ENCODE assay signal across 8 cellular contexts in genomic region chr2:215311259-215311624, GRCh38. TPM values are rescaled to one million over a fixed set of nuclear protein-coding genes. Genes with fewer than 3 reads are reported as not detected.
A peak's percentile ranks its signal among the peaks of the same experiment; 100 is the strongest.
DNase-seq lines count a peak whose midpoint lies in the region; ATAC-seq, FAIRE-seq and TF ChIP-seq lines count a peak whose summit lies in the region.
"Not testable (repeated sequence)": the region's sequence is repeated elsewhere in the genome, so short reads cannot be mapped to it uniquely, and the experiment has no call there.

No MANE protein-coding gene starts in this region.

- TF ChIP-seq RAD21 in K562 (CRISPR knock-in tag; conservative IDR thresholded peaks at IDR 0.05 in 1 of 2, IDR thresholded peaks at IDR 0.05 in 1 of 2): not testable (repeated sequence)

- H3K4me3 ChIP-seq in HAP-1: peak overlapping the region; percentile 46
- peak overlapping the region; percentile 99 for H3K4me3 ChIP-seq in Loucy (ENCODE audit: low read length, poor library complexity, severe bottlenecking)
- H3K4me3 ChIP-seq in K562: peak overlapping the region; percentile 76
- H3K4me3 ChIP-seq in neuron (ENCODE audit: low read length): peak overlapping the region; percentile 37
- H3K4me3 ChIP-seq in testis: peak overlapping the region; percentile 73

- H3K9me1 ChIP-seq in K562 (ENCODE audit: control insufficient read depth, insufficient read depth, low read length): not testable (repeated sequence)

- WGBS in K562 (ENCODE audit: insufficient coverage, low coverage, missing lambda C conversion rate): 3% methylated on average over 5 of the region's 13 CpGs
- WGBS in testis, 2 donors: 23 to 34% methylated on average over 13 of the region's 13 CpGs

- H3K27me3 ChIP-seq in HAP-1 (ENCODE audit: low read depth); Loucy (ENCODE audit: insufficient read depth, low read length, poor library complexity, severe bottlenecking); K562 (ENCODE audit: control insufficient read depth in 2 of 2, insufficient read depth in 2 of 2, low read length in 2 of 2); neuron (ENCODE audit: insufficient read depth, low read length); testis: not testable (repeated sequence)

- not testable (repeated sequence) for TF ChIP-seq CTCF in Loucy (conservative IDR thresholded peaks at IDR 0.05; ENCODE audit: low read length); VCaP (conservative IDR thresholded peaks at IDR 0.05); K562 (IDR thresholded peaks at IDR 0.05 in 2 of 3, conservative IDR thresholded peaks at IDR 0.05 in 1 of 3; ENCODE audit: insufficient read depth in 2 of 3, low read depth in 1 of 3, low read length in 3 of 3); testis (IDR thresholded peaks at IDR 0.05)

- POLR2A ChIA-PET in K562 (lab: Yijun Ruan, JAX): interaction anchor here (0.9 to 1.6 kb wide), 5 partner anchors 8 to 123 kb away, joined by 3 to 8 read pairs (median 4); no protein-coding TSS in a partner anchor

- not testable (repeated sequence) for BruUV-seq in K562 (replicated peaks; lab: Mats Ljungman, UMichigan)

- DNase-seq in DMS53 (lab: John Stamatoyannopoulos, UW) (peak; percentile 47), HAP-1 (ENCODE audit: low spot score in 2 of 2) (peak in 1 of 2 experiments; percentile 26), testis (peak; percentile 19)
- not testable (repeated sequence) for DNase-seq in K562 (ENCODE audit: extremely low read depth in 1 of 4, low spot score in 3 of 4); left cardiac atrium

- H3K4me1 ChIP-seq in HAP-1 (peaks cover 14% of the 10 kb centered on the region), Loucy (ENCODE audit: insufficient read depth, low read length, poor library complexity, severe bottlenecking) (peaks cover 21% of the 10 kb centered on the region), K562 (replicated peaks in 1 of 2; ENCODE audit: control insufficient read depth in 2 of 2, insufficient read depth in 2 of 2, low read length in 2 of 2) (peaks cover 0 to 13% of the 10 kb centered on the region in 2 experiments; a peak in 4 of 5 replicates)
- H3K4me1 ChIP-seq in neuron (ENCODE audit: insufficient read depth, low read length); testis: not testable (repeated sequence)

- TF ChIP-seq EP300 in K562 (IDR thresholded peaks at IDR 0.05; ENCODE audit: low read length): not testable (repeated sequence)

- H3K4me2 ChIP-seq in Loucy (ENCODE audit: low read depth, low read length, poor library complexity, severe bottlenecking): peak overlapping the region; percentile 67
- peak overlapping the region; percentile 82 for H3K4me2 ChIP-seq in K562 (ENCODE audit: insufficient read depth, low read length)

- H3K79me2 ChIP-seq in Loucy (ENCODE audit: insufficient read depth, low read length): peaks cover 64% of the 10 kb centered on the region
- peaks cover 61% of the 10 kb centered on the region for H3K79me2 ChIP-seq in K562 (ENCODE audit: control insufficient read depth, insufficient read depth, low read length)

- H3K9me2 ChIP-seq in Loucy (replicated peaks; ENCODE audit: low read depth, low read length): not testable (repeated sequence)

- not testable (repeated sequence) for H3K9me3 ChIP-seq in HAP-1; Loucy (ENCODE audit: insufficient read depth, low read depth, low read length); K562 (replicated peaks; ENCODE audit: control insufficient read depth, insufficient read depth, low read depth, low read length); neuron (ENCODE audit: low read length); testis

- H2AFZ ChIP-seq in Loucy (ENCODE audit: low read length) (peak overlapping the region; percentile 93), K562 (ENCODE audit: low read depth, low read length) (peak overlapping the region; percentile 8; the same call in 1 of the 2 replicates), neuron (ENCODE audit: low read depth, low read length) (peak overlapping the region; percentile 84)

- H3K9ac ChIP-seq in Loucy (ENCODE audit: low read depth, low read length, poor library complexity, severe bottlenecking): peak overlapping the region; percentile 97
- H3K9ac ChIP-seq in K562 (ENCODE audit: insufficient read depth in 1 of 2, low read depth in 2 of 2, low read length in 2 of 2): peak overlapping the region; percentile 78 to 88

- not testable (repeated sequence) for H4K20me1 ChIP-seq in Loucy (ENCODE audit: insufficient read depth, low read length, poor library complexity, severe bottlenecking); K562 (replicated peaks; ENCODE audit: control insufficient read depth, insufficient read depth, low read length)

- in situ Hi-C loops in HAP-1 (cut with MboI; ENCODE audit: low sequenced_read_pairs); K562 (cut with MboI): not testable (repeated sequence)

- ATAC-seq in K562 (peak; percentile 24), left cardiac atrium (peak; percentile 2 to 10)

- TF ChIP-seq POLR2A in K562 (conservative IDR thresholded peaks at IDR 0.05); testis (IDR thresholded peaks at IDR 0.05): not testable (repeated sequence)

- CTCF ChIA-PET in K562 (lab: Yijun Ruan, JAX; ENCODE audit: low intra/inter-chr PET ratio): not testable (repeated sequence)

- not testable (repeated sequence) for FAIRE-seq in K562 (lab: Jason Lieb, UNC)

- not testable (repeated sequence) for H3F3A ChIP-seq in Loucy (ENCODE audit: low read depth)

- H3K36me3 ChIP-seq in HAP-1 (replicated peaks) (peaks cover 32% of the 10 kb centered on the region), K562 (ENCODE audit: control insufficient read depth, insufficient read depth, low read length) (peaks cover 32% of the 10 kb centered on the region)
- not testable (repeated sequence) for H3K36me3 ChIP-seq in Loucy (ENCODE audit: insufficient read depth, low read length); neuron (ENCODE audit: insufficient read depth, low read length); testis (ENCODE audit: low read depth, missing control alignments)

- H3K27ac ChIP-seq in VCaP (peak overlapping the region; percentile 85), K562 (ENCODE audit: extremely low read depth, low read depth, low read length) (peak overlapping the region; percentile 96), testis (peak overlapping the region in 1 of 2 donors; percentile 84)

- intact Hi-C loops in K562 (cut with micrococcal nuclease); left cardiac atrium (cut with DNase I); testis (cut with DNase I; ENCODE audit: low total_unique reads): not testable (repeated sequence)

TF ChIP-seq in K562, 482 proteins besides CTCF, POLR2A, EP300 and RAD21 (continues in another document):
- TF ChIP-seq ARNT (IDR thresholded peaks at IDR 0.05) (0 out of 4 replicates have a peak, but pooled peaks of 1 of the 2 experiments have one; percentile 51), YY1 (IDR thresholded peaks at IDR 0.05; ENCODE audit: borderline replicate concordance in 1 of 3, control insufficient read depth in 1 of 3, extremely low read depth in 1 of 3, insufficient read depth in 3 of 3, insufficient read length in 1 of 3, insufficient replicate concordance in 2 of 3, low read depth in 1 of 3, low read length in 2 of 3) (peak in 1 of 3 experiments; percentile 5)

RNA-seq across cellular contexts. Expression of gene ATIC, which starts 0.6 kb away (rescaled TPM):
- total RNA-seq in K562 (2011; cell fraction: chromatin; rRNA removed; ENCODE audit: low replicate concordance): 153 and 264 TPM in 2 replicates
- 74.7 and 102 TPM in 2 replicates for total RNA-seq in K562 (2011; cell fraction: nucleolus; rRNA removed)
- 123 and 141 TPM in 2 replicates for total RNA-seq in K562 (2011; cell fraction: nucleoplasm; rRNA removed)
- 61.6 and 71.6 TPM in 2 replicates for total RNA-seq in K562 (2014; rRNA removed)
- 54.2 and 58.4 TPM in 2 replicates for total RNA-seq in K562 (2014; rRNA removed; fragmentation: Illumina TruSeq; extraction: Trizol)
- total RNA-seq in K562 (2015; rRNA removed; fragmentation: Illumina TruSeq; extraction: Trizol): 45.6 and 53.5 TPM in 2 replicates
- 305 and 308 TPM in 2 replicates for total RNA-seq in K562 (2021)
- polyA plus RNA-seq in K562 (2011; rRNA removed): 131 and 134 TPM in 2 replicates
- polyA plus RNA-seq in K562 (2011; cell fraction: cytosol; rRNA removed): 79.2 and 99.4 TPM in 2 replicates
- 112 and 126 TPM in 2 replicates for polyA plus RNA-seq in K562 (2011; cell fraction: nucleus; rRNA removed)
- 257 and 409 TPM in 2 replicates for polyA plus RNA-seq in K562 (2012)
- 384 and 426 TPM in 2 replicates for polyA plus RNA-seq in K562 (2014; fragmentation: Illumina TruSeq; extraction: Trizol)
- polyA plus RNA-seq in K562 (2014; fragmentation: Nextera tagmentation; extraction: Ambion mirVana): 100 to 1,000 TPM; 304 to 480 TPM
- 178 and 212 TPM in 2 replicates for polyA plus RNA-seq in K562 (2014; rRNA removed)
- polyA minus RNA-seq in K562 (2011; rRNA and poly(A)+ RNA removed): 285 and 362 TPM in 2 replicates
- polyA minus RNA-seq in K562 (2011; cell fraction: cytosol; rRNA and poly(A)+ RNA removed): 147 and 208 TPM in 2 replicates
- polyA minus RNA-seq in K562 (2011; cell fraction: nucleus; rRNA and poly(A)+ RNA removed): 47.4 and 65.0 TPM in 2 replicates
- total RNA-seq in left cardiac atrium: 10 to 100 TPM; 41.1 to 49.6 TPM
- 10 to 100 TPM; 53.0 to 62.1 TPM for total RNA-seq in testis
- 64.6 TPM for polyA plus RNA-seq in testis (ENCODE audit: insufficient read depth, low read depth, low replicate concordance)

Comparison
In these comparisons a context has a peak if more than half of its experiments do, and no peak if none do; other contexts are left out.
1. H3K4me3 ChIP-seq: peak in every context shown above with its lines; median percentile 99 in Loucy; 76 in K562; 73 in testis; 46 in HAP-1; 37 in neuron.
2. H2AFZ ChIP-seq: peak in every context shown above with its lines; median percentile 93 in Loucy; 84 in neuron; 8 in K562.